In the genomic region with DNA sequence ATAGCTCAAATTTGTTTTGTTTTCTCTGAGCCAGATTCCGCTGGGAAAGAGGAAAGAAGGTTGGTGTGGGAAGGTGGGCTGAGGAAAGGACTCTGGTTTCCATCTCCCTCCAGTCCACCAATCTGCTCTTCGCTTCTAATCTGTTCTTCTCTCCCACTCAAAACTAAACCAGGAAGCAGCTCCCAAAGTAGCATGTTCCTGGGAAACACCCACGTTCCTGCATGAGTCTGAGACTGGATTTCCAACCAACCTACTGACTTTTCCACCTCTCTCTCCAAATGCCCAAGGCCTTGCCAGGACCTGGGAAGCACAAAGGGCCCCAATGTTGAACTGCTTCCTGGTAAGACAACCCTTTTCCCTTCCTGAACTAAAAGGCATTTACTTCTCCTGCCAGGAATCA, we compare ENCODE assay signal across 16 cellular contexts.
"Had no signal": no experiment of that assay in that cellular context is flagged by ENCODE, and none has a peak within 500 bp of the region (broad histone marks: within the 10 kb centered on the region; RNA-seq: fewer than 3 reads in every experiment).

No MANE protein-coding gene starts in this region.

- ATAC-seq: gastrocnemius medialis; heart right ventricle; left lobe of liver; natural killer cell; sciatic nerve; stimulated activated memory B cell treated with anti-CD40 and anti-IgM and Interleukin-4, amounts not matched to agents 10 μg/mL and 1 μg/mL and 100 μg/mL, for 72 hours had no signal

- H3K27ac Mint-ChIP-seq: natural killer cell; stimulated activated memory B cell treated with anti-CD40 and anti-IgM and Interleukin-4, amounts not matched to agents 10 μg/mL and 1 μg/mL and 100 μg/mL, for 72 hours; stimulated activated naive CD8-positive, alpha-beta T cell treated with anti-CD3 and anti-CD28 coated beads, Interleukin-15, Interleukin-2, amounts not matched to agents 100 ng/mL and 50 ng/mL, for 24 hours had no signal

- H3K36me3 Mint-ChIP-seq: natural killer cell; stimulated activated memory B cell treated with anti-CD40 and anti-IgM and Interleukin-4, amounts not matched to agents 10 μg/mL and 1 μg/mL and 100 μg/mL, for 72 hours had no signal

- H3K36me3 ChIP-seq: gastrocnemius medialis, heart right ventricle, spleen, tibial nerve had no signal

- H3K4me3 Mint-ChIP-seq: natural killer cell; stimulated activated memory B cell treated with anti-CD40 and anti-IgM and Interleukin-4, amounts not matched to agents 10 μg/mL and 1 μg/mL and 100 μg/mL, for 72 hours; stimulated activated naive CD8-positive, alpha-beta T cell treated with anti-CD3 and anti-CD28 coated beads, Interleukin-15, Interleukin-2, amounts not matched to agents 100 ng/mL and 50 ng/mL, for 24 hours had no signal

- H3K9me3 ChIP-seq: gastrocnemius medialis, tibial nerve had no signal

- DNase-seq: effector CD8-positive, alpha-beta T cell; gastrocnemius medialis; heart right ventricle; hypothalamus; natural killer cell; posterior cingulate gyrus; spleen; stimulated activated CD4-positive, alpha-beta T cell treated with anti-CD3 and anti-CD28 coated beads, Interleukin-15, amount 100 ng/mL, for 24 hours; stimulated activated CD4-positive, alpha-beta T cell treated with anti-CD3 and anti-CD28 coated beads, Interleukin-1b, Interleukin-23, amount 100 ng/mL, for 48 hours; stimulated activated CD4-positive, alpha-beta T cell treated with anti-CD3 and anti-CD28 coated beads, Interleukin-4, amount 100 ng/mL, for 24 hours had no signal

- H3K9me3 Mint-ChIP-seq: natural killer cell; stimulated activated memory B cell treated with anti-CD40 and anti-IgM and Interleukin-4, amounts not matched to agents 10 μg/mL and 1 μg/mL and 100 μg/mL, for 72 hours; stimulated activated naive CD8-positive, alpha-beta T cell treated with anti-CD3 and anti-CD28 coated beads, Interleukin-15, Interleukin-2, amounts not matched to agents 100 ng/mL and 50 ng/mL, for 24 hours had no signal

- H3K4me1 ChIP-seq: gastrocnemius medialis, heart right ventricle, tibial nerve had no signal

- H3K4me1 Mint-ChIP-seq: natural killer cell; stimulated activated memory B cell treated with anti-CD40 and anti-IgM and Interleukin-4, amounts not matched to agents 10 μg/mL and 1 μg/mL and 100 μg/mL, for 72 hours had no signal

- H3K27me3 ChIP-seq: gastrocnemius medialis, tibial nerve had no signal

- H3K4me3 ChIP-seq: coronary artery, gastrocnemius medialis, heart right ventricle, spleen, tibial nerve had no signal

- H3K27ac ChIP-seq: coronary artery, gastrocnemius medialis, heart right ventricle, tibial nerve had no signal
